In genomic region chr14:89136587-89136986, GRCh38 we compare ENCODE assay signal across 27 cellular contexts.
"Had no signal": no experiment of that assay in that cellular context is flagged by ENCODE, and none has a peak within 500 bp of the region (broad histone marks: within the 10 kb centered on the region; RNA-seq: fewer than 3 reads in every experiment).

No MANE protein-coding gene starts in this region.

- H3K27me3 ChIP-seq: colonic mucosa, dorsolateral prefrontal cortex, esophagus muscularis mucosa, esophagus squamous epithelium, gastrocnemius medialis, gastroesophageal sphincter, heart left ventricle, heart right ventricle had no signal

- H3K4me1 ChIP-seq: colonic mucosa, esophagus muscularis mucosa, foreskin keratinocyte, gastrocnemius medialis, gastroesophageal sphincter had no signal

- H3K27ac ChIP-seq: colonic mucosa, coronary artery, dorsolateral prefrontal cortex, epithelial cell of prostate, esophagus muscularis mucosa, esophagus squamous epithelium, foreskin keratinocyte, gastrocnemius medialis, gastroesophageal sphincter, heart left ventricle, heart right ventricle had no signal

- FAIRE-seq: colon, endothelial cell of umbilical vein, frontal cortex had no signal

- ATAC-seq: effector memory CD8-positive, alpha-beta T cell; esophagus mucosa; gastrocnemius medialis; gastroesophageal sphincter; heart left ventricle; heart right ventricle had no signal

- H3K4me3 ChIP-seq: colonic mucosa, coronary artery, dorsolateral prefrontal cortex, esophagus muscularis mucosa, esophagus squamous epithelium, gastrocnemius medialis, gastroesophageal sphincter, heart left ventricle, heart right ventricle had no signal

- DNase-seq: colonic mucosa; cortex of kidney; dermis blood vessel endothelial cell; dorsolateral prefrontal cortex; effector CD4-positive, alpha-beta T cell; effector CD8-positive, alpha-beta T cell; effector memory CD4-positive, alpha-beta T cell; effector memory CD8-positive, alpha-beta T cell; endodermal cell; erythroblast; esophagus squamous epithelium; foreskin fibroblast; foreskin melanocyte; gastrocnemius medialis; glutamatergic neuron; head of caudate nucleus; heart left ventricle; heart right ventricle had no signal

- H3K9me3 ChIP-seq: colonic mucosa, gastrocnemius medialis had no signal

- H3K36me3 ChIP-seq: colonic mucosa, esophagus muscularis mucosa, esophagus squamous epithelium, gastrocnemius medialis, gastroesophageal sphincter, heart left ventricle, heart right ventricle had no signal
